ENCODE assay signal across 1 cellular context in genomic region chr5:116898917-116899316, GRCh38.
TF ChIP-seq lines count a peak whose summit lies in the region.

No MANE protein-coding gene starts in this region.

TF ChIP-seq in GM12878, 131 proteins besides CTCF, POLR2A, EP300 and RAD21 (continued from another document):
- TF ChIP-seq ZBTB4 (CRISPR knock-in tag; IDR thresholded peaks at IDR 0.05) (no peak), IRF3 (IDR thresholded peaks at IDR 0.05) (no peak), EED (IDR thresholded peaks at IDR 0.05; ENCODE audit: low read depth) (no peak), RUNX3 (IDR thresholded peaks at IDR 0.05; ENCODE audit: low read length) (peak; percentile 28; the same call in 1 of the 2 replicates), NR2F1 (conservative IDR thresholded peaks at IDR 0.05) (peak; percentile 87), MEF2A (IDR thresholded peaks at IDR 0.05; ENCODE audit: insufficient read depth, low read depth, low read length) (peak; percentile 68), IKZF2 (IDR thresholded peaks at IDR 0.05) (peak; percentile 31 to 32; a peak in 2 of 4 replicates), ELK1 (IDR thresholded peaks at IDR 0.05; ENCODE audit: low read depth, low read length) (no peak), TARDBP (IDR thresholded peaks at IDR 0.05; ENCODE audit: borderline replicate concordance) (no peak), BHLHE40 (IDR thresholded peaks at IDR 0.05; ENCODE audit: borderline replicate concordance in 1 of 2, low read depth in 2 of 2, low read length in 1 of 2) (peak in 1 of 2 experiments; percentile 37; a peak in 1 of 4 replicates), ZNF24 (IDR thresholded peaks at IDR 0.05) (no peak), ZNF274 (IDR thresholded peaks at IDR 0.05; ENCODE audit: insufficient read depth, insufficient read length) (no peak), HDAC6 (IDR thresholded peaks at IDR 0.05; ENCODE audit: unreplicated experiment) (no peak), ZNF687 (IDR thresholded peaks at IDR 0.05) (peak; percentile 36; the same call in 1 of the 2 replicates), DPF2 (IDR thresholded peaks at IDR 0.05) (no peak), USF2 (IDR thresholded peaks at IDR 0.05; ENCODE audit: borderline replicate concordance, low read depth, low read length) (peak; percentile 42; the same call in 1 of the 2 replicates), TCF12 (IDR thresholded peaks at IDR 0.05; ENCODE audit: low read depth, low read length) (no peak), ZNF384 (IDR thresholded peaks at IDR 0.05; ENCODE audit: borderline replicate concordance, low read depth, low read length) (no peak), NFXL1 (IDR thresholded peaks at IDR 0.05; ENCODE audit: borderline replicate concordance) (no peak), FOXK2 (IDR thresholded peaks at IDR 0.05) (no peak), RAD51 (IDR thresholded peaks at IDR 0.05) (peak; percentile 90), SPI1 (IDR thresholded peaks at IDR 0.05; ENCODE audit: borderline replicate concordance, insufficient read depth, low read depth, low read length) (peak; percentile 50; the same call in 1 of the 2 replicates), MXI1 (IDR thresholded peaks at IDR 0.05; ENCODE audit: low read depth, low read length) (peak; percentile 34; the same call in 1 of the 2 replicates), NR2C1 (IDR thresholded peaks at IDR 0.05) (peak; percentile 22; the same call in 1 of the 2 replicates)
- TF ChIP-seq, protein P1, sequence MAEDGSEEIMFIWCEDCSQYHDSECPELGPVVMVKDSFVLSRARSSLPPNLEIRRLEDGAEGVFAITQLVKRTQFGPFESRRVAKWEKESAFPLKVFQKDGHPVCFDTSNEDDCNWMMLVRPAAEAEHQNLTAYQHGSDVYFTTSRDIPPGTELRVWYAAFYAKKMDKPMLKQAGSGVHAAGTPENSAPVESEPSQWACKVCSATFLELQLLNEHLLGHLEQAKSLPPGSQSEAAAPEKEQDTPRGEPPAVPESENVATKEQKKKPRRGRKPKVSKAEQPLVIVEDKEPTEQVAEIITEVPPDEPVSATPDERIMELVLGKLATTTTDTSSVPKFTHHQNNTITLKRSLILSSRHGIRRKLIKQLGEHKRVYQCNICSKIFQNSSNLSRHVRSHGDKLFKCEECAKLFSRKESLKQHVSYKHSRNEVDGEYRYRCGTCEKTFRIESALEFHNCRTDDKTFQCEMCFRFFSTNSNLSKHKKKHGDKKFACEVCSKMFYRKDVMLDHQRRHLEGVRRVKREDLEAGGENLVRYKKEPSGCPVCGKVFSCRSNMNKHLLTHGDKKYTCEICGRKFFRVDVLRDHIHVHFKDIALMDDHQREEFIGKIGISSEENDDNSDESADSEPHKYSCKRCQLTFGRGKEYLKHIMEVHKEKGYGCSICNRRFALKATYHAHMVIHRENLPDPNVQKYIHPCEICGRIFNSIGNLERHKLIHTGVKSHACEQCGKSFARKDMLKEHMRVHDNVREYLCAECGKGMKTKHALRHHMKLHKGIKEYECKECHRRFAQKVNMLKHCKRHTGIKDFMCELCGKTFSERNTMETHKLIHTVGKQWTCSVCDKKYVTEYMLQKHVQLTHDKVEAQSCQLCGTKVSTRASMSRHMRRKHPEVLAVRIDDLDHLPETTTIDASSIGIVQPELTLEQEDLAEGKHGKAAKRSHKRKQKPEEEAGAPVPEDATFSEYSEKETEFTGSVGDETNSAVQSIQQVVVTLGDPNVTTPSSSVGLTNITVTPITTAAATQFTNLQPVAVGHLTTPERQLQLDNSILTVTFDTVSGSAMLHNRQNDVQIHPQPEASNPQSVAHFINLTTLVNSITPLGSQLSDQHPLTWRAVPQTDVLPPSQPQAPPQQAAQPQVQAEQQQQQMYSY (CRISPR knock-in tag; IDR thresholded peaks at IDR 0.05): no peak
- TF ChIP-seq, protein P2, sequence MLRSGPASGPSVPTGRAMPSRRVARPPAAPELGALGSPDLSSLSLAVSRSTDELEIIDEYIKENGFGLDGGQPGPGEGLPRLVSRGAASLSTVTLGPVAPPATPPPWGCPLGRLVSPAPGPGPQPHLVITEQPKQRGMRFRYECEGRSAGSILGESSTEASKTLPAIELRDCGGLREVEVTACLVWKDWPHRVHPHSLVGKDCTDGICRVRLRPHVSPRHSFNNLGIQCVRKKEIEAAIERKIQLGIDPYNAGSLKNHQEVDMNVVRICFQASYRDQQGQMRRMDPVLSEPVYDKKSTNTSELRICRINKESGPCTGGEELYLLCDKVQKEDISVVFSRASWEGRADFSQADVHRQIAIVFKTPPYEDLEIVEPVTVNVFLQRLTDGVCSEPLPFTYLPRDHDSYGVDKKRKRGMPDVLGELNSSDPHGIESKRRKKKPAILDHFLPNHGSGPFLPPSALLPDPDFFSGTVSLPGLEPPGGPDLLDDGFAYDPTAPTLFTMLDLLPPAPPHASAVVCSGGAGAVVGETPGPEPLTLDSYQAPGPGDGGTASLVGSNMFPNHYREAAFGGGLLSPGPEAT (IDR thresholded peaks at IDR 0.05; ENCODE audit: low read depth): peak; percentile 60
TF ChIP-seq in GM12878: peak in this region for 17.
